In the genomic region with DNA sequence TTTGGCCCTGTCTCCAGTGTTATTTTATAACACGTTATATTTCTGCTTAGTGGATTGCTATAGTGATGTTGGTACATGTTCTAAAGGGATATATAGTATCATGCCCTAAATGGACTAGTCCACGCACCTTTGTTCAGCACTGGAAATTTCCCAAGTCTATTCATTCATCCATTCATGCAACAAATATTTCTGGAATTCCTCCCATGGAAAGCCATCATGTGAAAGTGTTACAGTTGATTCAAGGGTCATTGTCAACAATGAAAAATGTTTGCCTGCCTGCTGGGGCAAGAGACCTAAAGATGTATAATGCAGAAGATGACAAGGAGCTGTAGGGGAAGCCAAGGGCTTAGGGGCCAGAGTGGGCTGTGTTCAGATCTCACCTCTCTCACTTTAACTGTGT, we compare ENCODE assay signal across 14 cellular contexts. TPM values are rescaled to one million over a fixed set of nuclear protein-coding genes. Genes with fewer than 3 reads are reported as not detected.
DNase-seq lines count a peak whose midpoint lies in the region; ATAC-seq and TF ChIP-seq lines count a peak whose summit lies in the region.
"Had no signal": no experiment of that assay in that cellular context is flagged by ENCODE, and none has a peak within 500 bp of the region (broad histone marks: within the 10 kb centered on the region; RNA-seq: fewer than 3 reads in every experiment).

No MANE protein-coding gene starts in this region.

- peaks cover 7% of the 10 kb centered on the region for H3K36me3 Mint-ChIP-seq in MCF 10A (ENCODE audit: insufficient read depth, unreplicated experiment)
- H3K36me3 Mint-ChIP-seq in immature natural killer cell, result no peaks in the 10 kb centered on the region
- H3K36me3 Mint-ChIP-seq in progenitor cell of endocrine pancreas (ENCODE audit: insufficient read depth), result no peaks in the 10 kb centered on the region

- no peak for TF ChIP-seq CTCF in MCF 10A (IDR thresholded peaks at IDR 0.05; ENCODE audit: unreplicated experiment)
- TF ChIP-seq CTCF in breast epithelium (IDR thresholded peaks at IDR 0.05), result no peak
- no peak for TF ChIP-seq CTCF in foreskin keratinocyte (conservative IDR thresholded peaks at IDR 0.05)
- no peak for TF ChIP-seq CTCF in progenitor cell of endocrine pancreas (IDR thresholded peaks at IDR 0.05; ENCODE audit: unreplicated experiment)
- no peak for TF ChIP-seq CTCF in vagina (IDR thresholded peaks at IDR 0.05)

- no peaks in the 10 kb centered on the region for H3K27me3 ChIP-seq in breast epithelium
- no peaks in the 10 kb centered on the region for H3K27me3 ChIP-seq in adipocyte (replicated peaks; ENCODE audit: control insufficient read depth, insufficient read depth, low read length)
- H3K27me3 ChIP-seq in foreskin keratinocyte, result no peaks in the 10 kb centered on the region
- no peaks in the 10 kb centered on the region for H3K27me3 ChIP-seq in H7 (ENCODE audit: control insufficient read depth, insufficient read depth, low read length)
- no peaks in the 10 kb centered on the region for H3K27me3 ChIP-seq in vagina
- H3K27me3 ChIP-seq: adrenal gland had no signal

- H3K4me3 ChIP-seq in breast epithelium (no peak overlapping the region), adipocyte (ENCODE audit: low read length) (peak overlapping the region; percentile 54), H7 (ENCODE audit: insufficient read depth, low read depth, low read length) (no peak overlapping the region), vagina (no peak overlapping the region)
- H3K4me3 ChIP-seq: adrenal gland had no signal

- H3K4me1 ChIP-seq in breast epithelium (no peaks in the 10 kb centered on the region), adipocyte (ENCODE audit: control insufficient read depth, insufficient read depth, low read length) (peaks cover 35% of the 10 kb centered on the region), foreskin keratinocyte (peaks cover 19% of the 10 kb centered on the region), vagina (no peaks in the 10 kb centered on the region)
- H3K4me1 ChIP-seq: adrenal gland had no signal

- DNase-seq in MCF 10A (ENCODE audit: unreplicated experiment) (peak; percentile 77), breast epithelium (ENCODE audit: low spot score in 2 of 2) (no peak), adipocyte (ENCODE audit: low read depth) (peak; percentile 77), foreskin keratinocyte (peak; percentile 96 to 99), immature natural killer cell (no peak), progenitor cell of endocrine pancreas (ENCODE audit: low spot score, unreplicated experiment) (no peak), H7 (no peak), vagina (ENCODE audit: extremely low spot score in 2 of 2) (no peak)
- DNase-seq: adrenal gland, NCI-H1092 treated with DMSO at 0.1 percent for 48 hours, NCI-H748 treated with DMSO at 0.1 percent for 48 hours, retina, T-helper 17 cell had no signal

- no peak overlapping the region for H3K27ac ChIP-seq in breast epithelium
- no peak overlapping the region for H3K27ac ChIP-seq in foreskin keratinocyte
- no peak overlapping the region for H3K27ac ChIP-seq in vagina
- H3K27ac ChIP-seq: 22Rv1, adrenal gland had no signal

- peak overlapping the region; percentile 15 for H3K9ac ChIP-seq in adipocyte (ENCODE audit: low read length)

- peaks cover 16% of the 10 kb centered on the region for H3K4me1 Mint-ChIP-seq in MCF 10A (ENCODE audit: insufficient read depth, unreplicated experiment)
- no peaks in the 10 kb centered on the region for H3K4me1 Mint-ChIP-seq in immature natural killer cell
- H3K4me1 Mint-ChIP-seq in progenitor cell of endocrine pancreas (ENCODE audit: low read depth), result no peaks in the 10 kb centered on the region
- H3K4me1 Mint-ChIP-seq: T-helper 17 cell had no signal

- H3K36me3 ChIP-seq in breast epithelium (no peaks in the 10 kb centered on the region), adipocyte (ENCODE audit: control insufficient read depth, insufficient read depth, low read length, severe bottlenecking) (no peaks in the 10 kb centered on the region), H7 (replicated peaks; ENCODE audit: control insufficient read depth, insufficient read depth, low read length) (no peaks in the 10 kb centered on the region), vagina (no peaks in the 10 kb centered on the region)
- H3K36me3 ChIP-seq: adrenal gland had no signal

- BruUV-seq in MCF 10A (replicated peaks; lab: Mats Ljungman, UMichigan), result no TSS peak

- intact Hi-C loops in MCF 10A (cut with micrococcal nuclease) (no loop called here), breast epithelium (cut with DNase I; ENCODE audit: low total_unique reads) (no loop called here), vagina (cut with DNase I) (no loop called here)

- CTCF ChIA-PET in MCF 10A (lab: Yijun Ruan, JAX), result interaction anchor here (1.4 to 2.1 kb wide), 2 partner anchors 13 to 29 kb away, joined by 3 to 10 read pairs; no protein-coding TSS in a partner anchor

- peak; percentile 82 for ATAC-seq in foreskin keratinocyte
- ATAC-seq: T-helper 17 cell had no signal

- H3K9me3 ChIP-seq in breast epithelium (no peaks in the 10 kb centered on the region), adipocyte (ENCODE audit: control insufficient read depth, low read length) (no peaks in the 10 kb centered on the region), vagina (no peaks in the 10 kb centered on the region)
- H3K9me3 ChIP-seq: adrenal gland had no signal

- peak overlapping the region; percentile 63 for H3K27ac Mint-ChIP-seq in MCF 10A (ENCODE audit: low read depth, unreplicated experiment)
- H3K27ac Mint-ChIP-seq in immature natural killer cell, result no peak overlapping the region
- no peak overlapping the region for H3K27ac Mint-ChIP-seq in progenitor cell of endocrine pancreas
- H3K27ac Mint-ChIP-seq: T-helper 17 cell had no signal

- TF ChIP-seq POLR2A in breast epithelium (IDR thresholded peaks at IDR 0.05), result no peak
- no peak for TF ChIP-seq POLR2A in vagina (IDR thresholded peaks at IDR 0.05)

- H3K27me3 Mint-ChIP-seq in MCF 10A (ENCODE audit: insufficient read depth, unreplicated experiment), result no peaks in the 10 kb centered on the region
- H3K27me3 Mint-ChIP-seq in immature natural killer cell (ENCODE audit: low read depth in 3 of 3), result peaks cover 0 to 11% (median 5%) of the 10 kb centered on the region in 3 donors
- peaks cover 17% of the 10 kb centered on the region for H3K27me3 Mint-ChIP-seq in progenitor cell of endocrine pancreas

- POLR2A ChIA-PET in MCF 10A (lab: Yijun Ruan, JAX), result interaction anchor here (0.9 to 1.7 kb wide), 4 partner anchors 9 to 20 kb away, joined by 3 to 9 read pairs (median 4); no protein-coding TSS in a partner anchor

- no peak overlapping the region for H3K4me3 Mint-ChIP-seq in MCF 10A (ENCODE audit: unreplicated experiment)
- no peak overlapping the region for H3K4me3 Mint-ChIP-seq in immature natural killer cell
- no peak overlapping the region for H3K4me3 Mint-ChIP-seq in progenitor cell of endocrine pancreas (ENCODE audit: low read depth)
- H3K4me3 Mint-ChIP-seq: T-helper 17 cell had no signal

- peaks cover 8% of the 10 kb centered on the region for H3K9me3 Mint-ChIP-seq in MCF 10A (ENCODE audit: unreplicated experiment)
- peaks cover 0 to 2% (median 0%) of the 10 kb centered on the region in 6 donors for H3K9me3 Mint-ChIP-seq in immature natural killer cell
- H3K9me3 Mint-ChIP-seq in progenitor cell of endocrine pancreas (ENCODE audit: low read depth), result no peaks in the 10 kb centered on the region

RNA-seq across cellular contexts. Expression of a gene that starts 10.8 kb away (rescaled TPM):
- 67.8 and 71.8 TPM in 2 replicates for total RNA-seq in MCF 10A (2022)
- 100 to 1,000 TPM in 1 of 3 donors, 10 to 100 TPM in 2; 36.3 to 109 (median 53.1) TPM for total RNA-seq in breast epithelium
- 129 and 173 TPM in 2 replicates for total RNA-seq in foreskin keratinocyte
- polyA plus RNA-seq in foreskin keratinocyte, result 80.2 and 113 TPM in 2 replicates
- polyA plus RNA-seq in immature natural killer cell, result 10 to 100 TPM; 19.4 to 44.8 (median 20.3) TPM
- 121 and 122 TPM in 2 replicates for total RNA-seq in progenitor cell of endocrine pancreas
- total RNA-seq in H7 (2014; rRNA removed; shearing (Covaris generic)), result 37.3 and 47.2 TPM in 2 replicates
- total RNA-seq in vagina, result 75.4 TPM

RNA-seq across cellular contexts. Expression of a gene that starts 27.2 kb away (rescaled TPM):
- total RNA-seq in MCF 10A (2022) (1.7 and 1.9 TPM in 2 replicates), breast epithelium (10 to 100 TPM in 2 of 3 donors, 1 to 10 TPM in 1; 7.5 to 19.2 (median 10.5) TPM), foreskin keratinocyte (8.8 and 8.9 TPM in 2 replicates), progenitor cell of endocrine pancreas (6.6 and 6.7 TPM in 2 replicates), vagina (8.1 TPM)
- polyA plus RNA-seq in foreskin keratinocyte (3.3 and 4.0 TPM in 2 replicates), immature natural killer cell (10 to 100 TPM in 1 of 3 donors, 1 to 10 TPM in 2; 9.0 to 16.9 (median 9.8) TPM)
- 3.8 and 4.4 TPM in 2 replicates for total RNA-seq in H7 (2014; rRNA removed; shearing (Covaris generic))

Comparison
In these comparisons a context has a peak if more than half of its experiments do, and no peak if none do; other contexts are left out.
1. DNase-seq: peak in MCF 10A (single experiment), adipocyte (single experiment) and foreskin keratinocyte (2 of 2); none in breast epithelium (0 of 2), immature natural killer cell (0 of 3), progenitor cell of endocrine pancreas (single experiment), H7 (single experiment) and vagina (0 of 2).